ENCODE assay signal across 1 cellular context in the genomic region with DNA sequence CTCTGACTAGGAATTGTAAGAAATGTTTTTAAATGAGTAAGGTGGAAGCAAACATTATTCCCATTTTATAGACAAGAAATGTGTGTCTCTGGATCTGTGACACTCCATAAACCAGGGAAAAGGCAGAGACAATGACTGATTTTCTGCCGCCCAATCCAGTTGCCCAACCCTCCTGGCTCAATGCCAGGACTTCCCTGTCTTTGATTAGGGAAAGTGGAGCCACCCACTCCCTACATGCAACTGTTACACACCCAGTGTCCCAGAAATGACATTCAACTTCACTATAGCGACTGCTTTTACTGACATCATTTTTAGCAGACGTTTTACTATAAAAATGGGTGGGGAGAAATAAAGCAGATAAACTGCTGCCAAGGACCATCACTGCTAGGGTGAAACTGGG.
TF ChIP-seq lines count a peak whose summit lies in the region.

No MANE protein-coding gene starts in this region.

TF ChIP-seq in H1, 55 proteins besides CTCF, POLR2A, EP300 and RAD21:
- TF ChIP-seq GTF2F1 (IDR thresholded peaks at IDR 0.05; ENCODE audit: borderline replicate concordance, low read depth, low read length) = no peak
- TF ChIP-seq MAFK (IDR thresholded peaks at IDR 0.05; ENCODE audit: low read depth, low read length) = no peak
